In the genomic region with DNA sequence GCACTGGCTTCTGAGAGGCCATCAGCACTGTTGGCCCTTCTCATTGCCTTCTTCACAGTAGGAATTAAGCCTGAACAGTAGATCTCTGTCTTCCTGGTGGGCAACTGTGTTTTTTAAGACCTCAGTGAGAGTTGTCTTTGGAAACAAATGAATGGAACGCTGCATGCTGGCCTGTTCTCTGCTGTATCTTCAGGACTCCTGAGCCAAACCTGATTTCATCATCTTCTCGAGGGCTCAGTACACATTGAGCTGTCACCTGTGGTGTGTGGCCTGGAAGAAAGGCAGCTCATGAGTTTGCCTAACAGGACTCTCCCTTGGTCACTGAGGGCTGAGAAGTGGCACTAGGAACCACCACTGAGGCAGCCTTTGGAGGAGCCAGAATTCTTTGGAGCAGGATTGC, we compare ENCODE assay signal across 28 cellular contexts.
"Had no signal": no experiment of that assay in that cellular context is flagged by ENCODE, and none has a peak within 500 bp of the region (broad histone marks: within the 10 kb centered on the region; RNA-seq: fewer than 3 reads in every experiment).

No MANE protein-coding gene starts in this region.

- H3K4me3 ChIP-seq: cardiac muscle cell, MG63, SK-N-MC had no signal

- DNase-seq: activated B cell treated with CpG ODN at 0.5 μM for 24 hours; activated CD4-positive, alpha-beta T cell treated with anti-CD3 and anti-CD28 coated beads for 1 hour; activated CD4-positive, alpha-beta T cell treated with anti-CD3 and anti-CD28 coated beads, Interleukin-2, amount 10 ng/mL, durations not matched to agents 24 days and 14 days; activated CD4-positive, alpha-beta T cell treated with anti-CD3 and anti-CD28 coated beads, Interleukin-2, amount 50 U/mL, for 48 hours; activated CD8-positive, alpha-beta memory T cell treated with anti-CD3 and anti-CD28 coated beads, Interleukin-2, amount 10 ng/mL, durations not matched to agents 7 days and 5 days; activated effector memory CD4-positive, alpha-beta T cell treated with Interleukin-2 at 50 U/mL for 16 hours; activated naive CD4-positive, alpha-beta T cell; activated T-cell treated with anti-CD3 and anti-CD28 coated beads, Interleukin-2, amount 50 U/mL, for 24 hours; brain microvascular endothelial cell; MG63; MV-4-11; NCI-H1092 treated with DMSO at 0.1 percent for 48 hours; NCI-H1417 treated with DMSO at 0.1 percent for 48 hours; NCI-H1694; NCI-H2081; NCI-H446; NCI-H526; NCI-H774; OCI-M1; RPMI8226; T-cell; T-helper 2 cell; T1000 had no signal

- H3K27ac ChIP-seq: brain microvascular endothelial cell, cardiac muscle cell, KMS-11, SK-N-MC had no signal

- H3K9ac ChIP-seq: KMS-11 had no signal

- H3K9me3 ChIP-seq: MG63 had no signal

- H3K36me3 ChIP-seq: brain microvascular endothelial cell, cardiac muscle cell, MG63 had no signal

- H3K4me2 ChIP-seq: KMS-11 had no signal

- H3K27me3 ChIP-seq: brain microvascular endothelial cell, cardiac muscle cell, MG63 had no signal

- ATAC-seq: activated CD8-positive, alpha-beta memory T cell treated with anti-CD3 and anti-CD28 coated beads, Interleukin-2, amount 10 ng/mL, durations not matched to agents 7 days and 5 days; Panc1; Right ventricle myocardium inferior; T-cell had no signal
